ENCODE assay signal across 8 cellular contexts in the genomic region with DNA sequence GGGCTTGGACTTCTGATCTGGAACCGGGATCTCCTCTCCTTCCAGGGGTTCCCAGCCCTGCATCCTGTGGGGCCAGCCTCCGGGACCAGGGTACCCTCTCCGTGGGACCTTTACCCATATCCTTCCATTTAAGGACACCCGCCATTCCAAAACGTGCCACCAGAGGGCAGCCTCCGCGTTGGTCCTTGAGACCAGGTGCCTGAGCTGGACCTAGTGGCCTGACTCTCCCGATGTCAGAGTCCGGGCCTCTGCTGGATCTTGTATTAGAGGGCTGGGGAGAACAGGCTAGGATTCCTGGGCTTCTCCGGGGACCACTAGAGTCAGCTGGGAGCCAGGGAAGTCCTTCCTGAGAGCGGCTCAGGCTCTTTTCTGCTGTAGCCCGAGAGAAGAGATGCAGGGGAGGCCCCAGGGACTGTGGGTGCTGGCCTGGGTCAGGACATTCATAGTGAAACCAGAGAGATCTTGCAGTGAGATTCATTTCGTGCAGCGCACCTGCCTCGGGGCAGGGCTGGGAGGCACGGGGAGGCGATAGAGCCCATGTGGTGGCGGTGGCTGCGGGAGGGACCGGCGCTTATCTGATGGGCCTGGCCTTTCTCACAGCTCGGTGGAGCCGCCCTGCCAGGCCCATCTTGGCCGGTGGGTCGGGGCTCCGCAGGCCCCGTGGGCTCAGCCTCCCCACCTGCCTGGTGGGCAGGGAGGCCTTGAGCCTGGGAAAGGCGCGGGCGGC. TPM values are rescaled to one million over a fixed set of nuclear protein-coding genes. Genes with fewer than 3 reads are reported as not detected.
DNase-seq lines count a peak whose midpoint lies in the region; ATAC-seq lines count a peak whose summit lies in the region.

No MANE protein-coding gene starts in this region.

- H3K4me3 Mint-ChIP-seq in activated CD4-positive, alpha-beta T cell treated with anti-CD3 and anti-CD28 coated beads, Interleukin-2, amount 10 ng/mL, durations not matched to agents 24 days and 14 days: no peak overlapping the region

- ATAC-seq in GM18861 (IDR thresholded peaks at IDR 0.05; ENCODE audit: unreplicated experiment) (peak; percentile 97), HG03095 (IDR thresholded peaks at IDR 0.05; ENCODE audit: unreplicated experiment) (peak; percentile 89)

- no peaks in the 10 kb centered on the region for H3K36me3 Mint-ChIP-seq in activated CD4-positive, alpha-beta T cell treated with anti-CD3 and anti-CD28 coated beads, Interleukin-2, amount 10 ng/mL, durations not matched to agents 24 days and 14 days (ENCODE audit: low read depth)

- no peaks in the 10 kb centered on the region for H3K9me3 Mint-ChIP-seq in activated CD4-positive, alpha-beta T cell treated with anti-CD3 and anti-CD28 coated beads, Interleukin-2, amount 10 ng/mL, durations not matched to agents 24 days and 14 days

- H3K4me1 Mint-ChIP-seq in activated CD4-positive, alpha-beta T cell treated with anti-CD3 and anti-CD28 coated beads, Interleukin-2, amount 10 ng/mL, durations not matched to agents 24 days and 14 days: peaks cover 2% of the 10 kb centered on the region

- intact Hi-C loops in activated CD4-positive, alpha-beta T cell treated with anti-CD3 and anti-CD28 coated beads, Interleukin-2, amount 10 ng/mL, durations not matched to agents 24 days and 14 days (cut with micrococcal nuclease): loop anchor here (1.0 to 10.0 kb wide), 4 partner anchors 37 to 171 kb away; a partner anchor contains a TSS

- DNase-seq in Ammon's horn (ENCODE audit: low spot score) (peak; percentile 80), NCI-H2196 treated with DMSO at 0.1 percent for 48 hours (lab: John Stamatoyannopoulos, UW; ENCODE audit: unreplicated experiment) (peak; percentile 25), dermis blood vessel endothelial cell (peak; percentile 84), lung microvascular endothelial cell (ENCODE audit: low read depth in 2 of 2) (peak; percentile 67 to 81)
- peak; percentile 92 for DNase-seq in activated CD4-positive, alpha-beta T cell treated with anti-CD3 and anti-CD28 coated beads, Interleukin-2, amount 10 ng/mL, durations not matched to agents 24 days and 14 days
- DNase-seq in stimulated activated CD8-positive, alpha-beta memory T cell treated with anti-CD3 and anti-CD28 coated beads, Interleukin-15, amount 100 ng/mL, for 4 hours (ENCODE audit: low read depth in 2 of 2): peak; percentile 30 to 52

- no peak overlapping the region for H3K27ac Mint-ChIP-seq in activated CD4-positive, alpha-beta T cell treated with anti-CD3 and anti-CD28 coated beads, Interleukin-2, amount 10 ng/mL, durations not matched to agents 24 days and 14 days

- peaks cover 4% of the 10 kb centered on the region for H3K27me3 Mint-ChIP-seq in activated CD4-positive, alpha-beta T cell treated with anti-CD3 and anti-CD28 coated beads, Interleukin-2, amount 10 ng/mL, durations not matched to agents 24 days and 14 days

RNA-seq across cellular contexts. Expression of a gene that starts 9.8 kb away (rescaled TPM):
- total RNA-seq in activated CD4-positive, alpha-beta T cell treated with anti-CD3 and anti-CD28 coated beads, Interleukin-2, amount 10 ng/mL, durations not matched to agents 24 days and 14 days: not detected in 2 replicates
- total RNA-seq in dermis blood vessel endothelial cell (0.17 TPM in 1 of 2 replicates, not detected in the other), lung microvascular endothelial cell (not detected in 2 replicates)

RNA-seq across cellular contexts. Expression of a gene that starts 41.3 kb away (rescaled TPM):
- 0.23 and 0.43 TPM in 2 replicates for total RNA-seq in activated CD4-positive, alpha-beta T cell treated with anti-CD3 and anti-CD28 coated beads, Interleukin-2, amount 10 ng/mL, durations not matched to agents 24 days and 14 days
- total RNA-seq in dermis blood vessel endothelial cell (6.6 and 12.0 TPM in 2 replicates), lung microvascular endothelial cell (3.2 and 5.2 TPM in 2 replicates)

Comparison
In these comparisons a context has a peak if more than half of its experiments do, and no peak if none do; other contexts are left out.
1. Peak in every context shown above with its lines: DNase-seq and ATAC-seq.
2. DNase-seq: peak in every context shown above with its lines; median percentile 92 in activated CD4-positive, alpha-beta T cell treated with anti-CD3 and anti-CD28 coated beads, Interleukin-2, amount 10 ng/mL, durations not matched to agents 24 days and 14 days; 84 in dermis blood vessel endothelial cell; 80 in Ammon's horn; 74 in lung microvascular endothelial cell; 41 in stimulated activated CD8-positive, alpha-beta memory T cell treated with anti-CD3 and anti-CD28 coated beads, Interleukin-15, amount 100 ng/mL, for 4 hours; 25 in NCI-H2196 treated with DMSO at 0.1 percent for 48 hours.